25 cellular contexts compared by ENCODE assay signal in the genomic region with DNA sequence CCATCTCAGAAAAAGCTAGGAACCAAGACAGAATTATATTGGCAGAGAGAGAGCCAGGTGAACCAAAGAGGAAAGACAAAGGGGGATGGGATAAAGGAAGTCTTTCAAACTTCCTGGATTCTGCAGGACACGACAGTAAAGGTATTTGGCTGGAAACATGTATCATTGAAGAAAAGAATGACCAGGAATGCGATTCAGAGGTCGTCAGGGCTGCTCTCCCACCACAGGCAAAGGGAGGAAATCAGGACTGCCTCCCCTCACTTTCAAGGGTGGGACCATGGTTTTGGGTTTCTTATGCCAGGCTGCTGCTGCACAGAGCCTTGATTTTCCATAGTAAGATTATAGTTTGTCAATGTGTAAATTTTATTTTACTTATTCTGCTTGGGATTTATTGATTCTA.
"Had no signal": no experiment of that assay in that cellular context is flagged by ENCODE, and none has a peak within 500 bp of the region (broad histone marks: within the 10 kb centered on the region; RNA-seq: fewer than 3 reads in every experiment).

No MANE protein-coding gene starts in this region.

- DNase-seq: activated CD4-positive, alpha-beta T cell treated with anti-CD3 and anti-CD28 coated beads, Interleukin-2, amount 10 ng/mL, durations not matched to agents 24 days and 14 days; activated CD8-positive, alpha-beta T cell treated with anti-CD3 and anti-CD28 coated beads for 36 hours; activated effector memory CD4-positive, alpha-beta T cell treated with Interleukin-2 at 50 U/mL for 16 hours; activated naive CD4-positive, alpha-beta T cell treated with anti-CD3 and anti-CD28 coated beads, Interleukin-2, amount 10 ng/mL, durations not matched to agents 7 days and 5 days; activated naive CD8-positive, alpha-beta T cell treated with anti-CD3 and anti-CD28 coated beads, Interleukin-2, amount 50 U/mL, for 24 hours; activated T-cell treated with anti-CD3 and anti-CD28 coated beads, Interleukin-2, amount 50 U/mL, for 24 hours; aorta; brain microvascular endothelial cell; gastrocnemius medialis; heart left ventricle; left colon; right cardiac atrium; stimulated activated naive CD8-positive, alpha-beta T cell treated with anti-CD3 and anti-CD28 coated beads, Interleukin-15, Interleukin-2, amounts not matched to agents 100 U/mL and 50 U/mL, for 24 hours; substantia nigra; T-helper 1 cell; T-helper 9 cell; transverse colon had no signal

- H3K4me1 ChIP-seq: gastrocnemius medialis, heart left ventricle, prostate gland, transverse colon, vagina had no signal

- H3K4me3 ChIP-seq: coronary artery, gastrocnemius medialis, heart left ventricle, lung, prostate gland, skin epidermis, transverse colon, vagina had no signal

- H3K36me3 ChIP-seq: brain microvascular endothelial cell, gastrocnemius medialis, heart left ventricle, prostate gland, transverse colon, vagina had no signal

- H3K27ac ChIP-seq: brain microvascular endothelial cell, coronary artery, gastrocnemius medialis, heart left ventricle, prostate gland, skin epidermis, transverse colon, vagina had no signal

- H3K27ac Mint-ChIP-seq: activated CD4-positive, alpha-beta T cell treated with anti-CD3 and anti-CD28 coated beads, Interleukin-2, amount 10 ng/mL, durations not matched to agents 24 days and 14 days; activated CD8-positive, alpha-beta T cell treated with anti-CD3 and anti-CD28 coated beads for 36 hours; activated naive CD4-positive, alpha-beta T cell treated with anti-CD3 and anti-CD28 coated beads, Interleukin-2, amount 10 ng/mL, durations not matched to agents 7 days and 5 days; activated naive CD8-positive, alpha-beta T cell treated with anti-CD3 and anti-CD28 coated beads, Interleukin-2, amount 50 U/mL, for 24 hours; activated T-cell treated with anti-CD3 and anti-CD28 coated beads, Interleukin-2, amount 50 U/mL, for 24 hours had no signal

- H3K4me1 Mint-ChIP-seq: activated CD4-positive, alpha-beta T cell treated with anti-CD3 and anti-CD28 coated beads, Interleukin-2, amount 10 ng/mL, durations not matched to agents 24 days and 14 days; activated naive CD4-positive, alpha-beta T cell treated with anti-CD3 and anti-CD28 coated beads, Interleukin-2, amount 10 ng/mL, durations not matched to agents 7 days and 5 days; activated naive CD8-positive, alpha-beta T cell treated with anti-CD3 and anti-CD28 coated beads, Interleukin-2, amount 50 U/mL, for 24 hours; central memory CD8-positive, alpha-beta T cell; neural crest cell had no signal

- H3K36me3 Mint-ChIP-seq: activated naive CD4-positive, alpha-beta T cell treated with anti-CD3 and anti-CD28 coated beads, Interleukin-2, amount 10 ng/mL, durations not matched to agents 7 days and 5 days had no signal

- H3K27me3 Mint-ChIP-seq: activated CD4-positive, alpha-beta T cell treated with anti-CD3 and anti-CD28 coated beads, Interleukin-2, amount 10 ng/mL, durations not matched to agents 24 days and 14 days; activated CD8-positive, alpha-beta T cell treated with anti-CD3 and anti-CD28 coated beads for 36 hours; activated naive CD4-positive, alpha-beta T cell treated with anti-CD3 and anti-CD28 coated beads, Interleukin-2, amount 10 ng/mL, durations not matched to agents 7 days and 5 days; activated naive CD8-positive, alpha-beta T cell treated with anti-CD3 and anti-CD28 coated beads, Interleukin-2, amount 50 U/mL, for 24 hours; activated T-cell treated with anti-CD3 and anti-CD28 coated beads, Interleukin-2, amount 50 U/mL, for 24 hours; central memory CD8-positive, alpha-beta T cell had no signal

- H3K9me3 Mint-ChIP-seq: activated CD4-positive, alpha-beta T cell treated with anti-CD3 and anti-CD28 coated beads, Interleukin-2, amount 10 ng/mL, durations not matched to agents 24 days and 14 days; neural crest cell had no signal

- H3K4me3 Mint-ChIP-seq: activated CD4-positive, alpha-beta T cell treated with anti-CD3 and anti-CD28 coated beads, Interleukin-2, amount 10 ng/mL, durations not matched to agents 24 days and 14 days; activated CD8-positive, alpha-beta T cell treated with anti-CD3 and anti-CD28 coated beads for 36 hours; activated naive CD4-positive, alpha-beta T cell treated with anti-CD3 and anti-CD28 coated beads, Interleukin-2, amount 10 ng/mL, durations not matched to agents 7 days and 5 days; activated naive CD8-positive, alpha-beta T cell treated with anti-CD3 and anti-CD28 coated beads, Interleukin-2, amount 50 U/mL, for 24 hours; activated T-cell treated with anti-CD3 and anti-CD28 coated beads, Interleukin-2, amount 50 U/mL, for 24 hours; central memory CD8-positive, alpha-beta T cell; neural crest cell had no signal

- H3K9me3 ChIP-seq: gastrocnemius medialis, heart left ventricle, prostate gland, transverse colon, vagina had no signal

- ATAC-seq: activated CD8-positive, alpha-beta T cell treated with anti-CD3 and anti-CD28 coated beads for 36 hours; activated naive CD8-positive, alpha-beta T cell treated with anti-CD3 and anti-CD28 coated beads, Interleukin-2, amount 50 U/mL, for 24 hours; esophagus mucosa; gastrocnemius medialis; heart left ventricle; left colon; right cardiac atrium; stimulated activated naive CD8-positive, alpha-beta T cell treated with anti-CD3 and anti-CD28 coated beads, Interleukin-15, Interleukin-2, amounts not matched to agents 100 U/mL and 50 U/mL, for 24 hours had no signal

- H3K27me3 ChIP-seq: brain microvascular endothelial cell, gastrocnemius medialis, heart left ventricle, transverse colon, vagina had no signal
